In the genomic region with DNA sequence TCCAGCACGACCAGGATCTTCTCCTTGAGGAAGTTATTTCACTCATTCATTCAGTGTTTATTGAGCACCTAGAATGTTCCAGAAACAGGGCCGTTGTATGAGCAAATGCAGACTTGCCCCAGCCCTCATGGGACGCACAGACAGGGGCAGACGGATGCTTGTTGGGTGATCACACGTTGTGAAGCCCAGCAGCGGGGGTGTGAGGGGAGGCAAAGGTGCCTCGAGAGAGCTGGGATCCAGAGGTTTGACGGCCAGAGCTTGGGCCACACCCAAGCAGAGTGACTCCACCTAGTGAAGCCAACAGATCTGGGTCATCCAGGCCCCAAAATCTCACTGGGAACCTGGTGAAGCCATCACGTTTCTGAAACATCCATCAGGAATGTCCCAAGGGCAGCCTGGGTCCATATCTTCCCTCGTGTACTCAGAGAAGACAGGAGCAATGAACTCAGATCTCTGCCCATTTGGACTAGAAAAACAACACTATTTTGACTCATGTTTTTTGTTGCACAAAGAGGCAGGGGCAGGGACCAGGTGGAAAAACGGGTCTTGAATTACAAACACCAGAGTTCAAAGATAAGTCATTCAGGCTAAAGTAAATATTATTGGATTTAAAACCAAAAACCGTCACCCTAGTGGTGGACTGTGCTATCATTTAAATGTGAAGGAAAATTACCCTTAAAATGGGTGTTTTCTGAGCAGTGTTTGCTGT, we compare ENCODE assay signal across 10 cellular contexts. TPM values are rescaled to one million over a fixed set of nuclear protein-coding genes. Genes with fewer than 3 reads are reported as not detected.
DNase-seq lines count a peak whose midpoint lies in the region; ATAC-seq, FAIRE-seq and TF ChIP-seq lines count a peak whose summit lies in the region.
"Had no signal": no experiment of that assay in that cellular context is flagged by ENCODE, and none has a peak within 500 bp of the region (broad histone marks: within the 10 kb centered on the region; RNA-seq: fewer than 3 reads in every experiment).

No MANE protein-coding gene starts in this region.

- POLR2A ChIA-PET in CD4-positive, alpha-beta memory T cell (lab: Charles Lee; ENCODE audit: partially characterized antibody): interaction anchor here (0.9 to 6.6 kb wide), 4 partner anchors 16 to 71 kb away, joined by 3 to 75 read pairs (median 10); no protein-coding TSS in a partner anchor

- intact Hi-C loops in CD4-positive, alpha-beta memory T cell (cut with micrococcal nuclease): loop anchor here (2.0 kb wide), 1 partner anchor 231 kb away; no protein-coding TSS in a partner anchor
- intact Hi-C loops in pancreas (cut with DNase I): loop anchor here in 2 of 3 donors (5.0 to 10.0 kb wide), 3 partner anchors 71 to 169 kb away; no protein-coding TSS in a partner anchor

- no peaks in the 10 kb centered on the region for H3K79me2 ChIP-seq in Karpas-422 (ENCODE audit: low read length)

- H3K4me1 Mint-ChIP-seq in CD4-positive, alpha-beta memory T cell: peaks cover 35 to 69% (median 46%) of the 10 kb centered on the region in 4 donors
- H3K4me1 Mint-ChIP-seq in effector memory CD8-positive, alpha-beta T cell (ENCODE audit: low read depth in 2 of 2): peaks cover 35 to 41% of the 10 kb centered on the region in 2 donors

- H3K27me3 ChIP-seq in CD4-positive, alpha-beta memory T cell (ENCODE audit: insufficient read depth, low read length): no peaks in the 10 kb centered on the region
- no peaks in the 10 kb centered on the region for H3K27me3 ChIP-seq in pancreas
- no peaks in the 10 kb centered on the region for H3K27me3 ChIP-seq in Karpas-422 (ENCODE audit: low read length)
- H3K27me3 ChIP-seq: upper lobe of right lung had no signal

- peak overlapping the region in 1 of 8 donors; percentile 17 for H3K4me3 Mint-ChIP-seq in CD4-positive, alpha-beta memory T cell
- no peak overlapping the region for H3K4me3 Mint-ChIP-seq in effector memory CD8-positive, alpha-beta T cell

- CTCF ChIA-PET in CD4-positive, alpha-beta memory T cell (lab: Charles Lee; ENCODE audit: partially characterized antibody): interaction anchor here (0.9 to 12.4 kb wide), 12 partner anchors 12 to 231 kb away, joined by 4 to 434 read pairs (median 12); no protein-coding TSS in a partner anchor

- H3K4me1 ChIP-seq in CD4-positive, alpha-beta memory T cell (ENCODE audit: insufficient read depth, low read length): peaks cover 32% of the 10 kb centered on the region
- peaks cover 0 to 5% (median 0%) of the 10 kb centered on the region in 3 donors for H3K4me1 ChIP-seq in pancreas
- H3K4me1 ChIP-seq in Karpas-422 (ENCODE audit: low read length): peaks cover 5% of the 10 kb centered on the region

- peaks cover 6% of the 10 kb centered on the region for H3K36me3 ChIP-seq in CD4-positive, alpha-beta memory T cell (ENCODE audit: insufficient read depth, low read length)
- H3K36me3 ChIP-seq in pancreas (peaks cover 0 to 3% (median 0%) of the 10 kb centered on the region in 3 donors), Karpas-422 (ENCODE audit: insufficient read depth, low read length) (no peaks in the 10 kb centered on the region)

- peak overlapping the region; percentile 29 for H3K27ac ChIP-seq in CD4-positive, alpha-beta memory T cell (ENCODE audit: low read depth, low read length)
- H3K27ac ChIP-seq in pancreas (peak overlapping the region in 1 of 4 donors; percentile 22), Karpas-422 (ENCODE audit: low read length) (no peak overlapping the region)
- H3K27ac ChIP-seq: upper lobe of right lung had no signal

- H4K20me1 ChIP-seq in Karpas-422 (ENCODE audit: insufficient read depth, low read depth, low read length): peaks cover 12% of the 10 kb centered on the region

- no peak overlapping the region for H3K4me3 ChIP-seq in CD4-positive, alpha-beta memory T cell (ENCODE audit: low read length in 2 of 2)
- H3K4me3 ChIP-seq in pancreas (no peak overlapping the region), Karpas-422 (ENCODE audit: low read length) (no peak overlapping the region)
- H3K4me3 ChIP-seq: upper lobe of right lung had no signal

- H3K27me3 Mint-ChIP-seq in CD4-positive, alpha-beta memory T cell: no peaks in the 10 kb centered on the region
- no peaks in the 10 kb centered on the region for H3K27me3 Mint-ChIP-seq in effector memory CD8-positive, alpha-beta T cell

- no peak overlapping the region for H3K4me2 ChIP-seq in Karpas-422 (ENCODE audit: low read depth, low read length, poor library complexity, severe bottlenecking)

- H3K9me3 Mint-ChIP-seq in CD4-positive, alpha-beta memory T cell: peaks cover 0 to 3% (median 0%) of the 10 kb centered on the region in 8 donors
- no peaks in the 10 kb centered on the region for H3K9me3 Mint-ChIP-seq in effector memory CD8-positive, alpha-beta T cell

- no peaks in the 10 kb centered on the region for H3K9me3 ChIP-seq in CD4-positive, alpha-beta memory T cell (ENCODE audit: control insufficient read depth in 1 of 2, low read length in 2 of 2)
- H3K9me3 ChIP-seq in pancreas (no peaks in the 10 kb centered on the region), Karpas-422 (ENCODE audit: low read length) (no peaks in the 10 kb centered on the region)
- H3K9me3 ChIP-seq: upper lobe of right lung had no signal

- TF ChIP-seq CTCF in pancreas (IDR thresholded peaks at IDR 0.05): no peak

- WGBS in pancreas, 2 donors: 56 to 59% methylated on average over 12 of the region's 12 CpGs

- H3K27ac Mint-ChIP-seq in CD4-positive, alpha-beta memory T cell: peak overlapping the region; percentile 83 to 95 (median 91)
- H3K27ac Mint-ChIP-seq in effector memory CD8-positive, alpha-beta T cell: peak overlapping the region; percentile 86 to 91

- no peak overlapping the region for H3K9ac ChIP-seq in Karpas-422 (ENCODE audit: low read length)

- DNase-seq in CD4-positive, alpha-beta memory T cell: peak in 1 of 5 donors; percentile 14
- DNase-seq in NAMALWA (ENCODE audit: low spot score) (peak; percentile 24), pancreas (no peak), Ammon's horn (ENCODE audit: low spot score) (no peak), Karpas-422 (no peak), CD1c-positive myeloid dendritic cell (ENCODE audit: extremely low spot score) (no peak)
- DNase-seq in effector memory CD8-positive, alpha-beta T cell: no peak
- DNase-seq: NCI-H1694, upper lobe of right lung had no signal

- no peaks in the 10 kb centered on the region for H3K9me2 ChIP-seq in Karpas-422 (replicated peaks; ENCODE audit: insufficient read depth, low read length)

- no peak overlapping the region for H2AFZ ChIP-seq in Karpas-422 (ENCODE audit: low read length)

- peaks cover 14 to 51% of the 10 kb centered on the region in 2 donors for H3K36me3 Mint-ChIP-seq in CD4-positive, alpha-beta memory T cell
- H3K36me3 Mint-ChIP-seq in effector memory CD8-positive, alpha-beta T cell (ENCODE audit: insufficient read depth): peaks cover 75% of the 10 kb centered on the region

- ATAC-seq in effector memory CD8-positive, alpha-beta T cell (replicated peaks): no peak
- peak; percentile 26 to 50 (median 44) for ATAC-seq in pancreas
- ATAC-seq in HG02623 (IDR thresholded peaks at IDR 0.05; ENCODE audit: unreplicated experiment): no peak

- no peak for FAIRE-seq in pancreas (lab: Jason Lieb, UNC)

RNA-seq across cellular contexts. Expression of a gene that starts 54.9 kb away (rescaled TPM):
- total RNA-seq in CD4-positive, alpha-beta memory T cell: 1 to 10 TPM in 1 of 2 experiments, under 1 TPM in 1; 0.61 to 1.1 TPM
- under 1 TPM; 0.17 to 0.33 TPM for polyA plus RNA-seq in CD4-positive, alpha-beta memory T cell
- total RNA-seq in pancreas: under 1 TPM; 0.09 to 0.46 (median 0.32) TPM
- under 1 TPM; 0.23 to 0.47 TPM for polyA plus RNA-seq in pancreas
- total RNA-seq in Karpas-422 (2014; rRNA removed; shearing (Covaris generic); ENCODE audit: low replicate concordance): 0.07 and 1.2 TPM in 2 replicates

Comparison
In these comparisons a context has a peak if more than half of its experiments do, and no peak if none do; other contexts are left out.
1. ATAC-seq: peak in pancreas (4 of 4); none in effector memory CD8-positive, alpha-beta T cell (single experiment) and HG02623 (single experiment).